In the genomic region with DNA sequence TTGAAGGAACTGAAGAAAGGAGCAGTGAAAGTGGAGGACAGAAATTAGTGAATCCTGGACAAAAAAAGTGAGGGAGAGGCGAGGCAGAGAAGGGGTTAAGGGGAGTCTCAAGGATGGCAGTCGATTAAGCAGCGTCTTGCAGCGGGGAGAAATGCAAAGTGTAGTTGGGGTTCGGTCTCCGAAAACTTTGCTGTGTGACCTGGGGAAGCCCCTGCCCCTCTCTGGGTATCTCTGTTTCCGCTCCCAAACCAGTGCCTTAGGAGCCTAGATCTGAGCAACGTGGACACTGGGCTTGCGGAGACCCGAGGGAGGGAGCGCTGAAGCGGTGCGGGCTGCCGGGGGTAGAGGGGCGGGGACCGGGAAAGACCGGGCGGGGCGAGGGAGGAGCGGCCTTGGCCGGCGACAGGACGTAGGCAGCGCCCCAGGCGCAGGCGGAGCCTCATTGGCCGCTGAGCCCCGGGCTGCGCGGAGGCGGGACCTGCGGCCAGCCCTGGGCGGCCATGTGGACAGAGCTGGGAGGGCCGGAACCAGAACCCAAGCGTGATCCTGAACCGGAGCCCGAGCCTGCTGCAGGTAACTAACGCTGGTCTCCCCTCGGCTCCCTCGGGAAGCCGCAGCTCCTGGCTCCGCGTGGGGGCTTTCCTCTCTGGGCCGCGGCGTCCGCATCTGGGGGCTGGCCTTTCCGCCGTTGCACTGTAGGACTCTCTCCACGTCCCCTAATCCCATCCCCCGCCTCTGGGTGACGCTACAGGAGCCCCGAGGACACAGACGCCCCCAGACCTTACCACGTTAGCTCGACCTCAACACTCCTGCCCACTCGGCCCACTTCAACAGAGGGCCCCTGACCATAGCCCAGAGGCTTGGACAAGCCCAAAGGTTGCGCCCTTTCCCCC, we compare ENCODE assay signal across 8 cellular contexts. TPM values are rescaled to one million over a fixed set of nuclear protein-coding genes. Genes with fewer than 3 reads are reported as not detected.
DNase-seq lines count a peak whose midpoint lies in the region; ATAC-seq, FAIRE-seq and TF ChIP-seq lines count a peak whose summit lies in the region.

A gene (plus strand): TSS at position 468 of the 893 bp plus-strand sequence. CDS start 3,047 bp downstream, outside the sequence.

- peaks cover 33% of the 10 kb centered on the region for H3K79me2 ChIP-seq in GM23338 (replicated peaks; ENCODE audit: insufficient read depth)
- peaks cover 20% of the 10 kb centered on the region; the same call in 1 of the 2 replicates for H3K79me2 ChIP-seq in SK-N-SH (ENCODE audit: insufficient read depth)

- 7% methylated on average over 15 of the region's 58 CpGs for WGBS in SK-N-SH (ENCODE audit: low lambda C conversion rate)
- 1% methylated on average over 50 to 58 of the region's 58 CpGs for WGBS in pancreas, 2 donors
- 0% methylated on average over 6 to 58 of the region's 58 CpGs for WGBS in transverse colon (ENCODE audit: low coverage in 1 of 2), 2 donors

- H3K36me3 ChIP-seq in GM23338 (ENCODE audit: insufficient read depth): peaks cover 2% of the 10 kb centered on the region
- peaks cover 0 to 19% of the 10 kb centered on the region in 2 experiments for H3K36me3 ChIP-seq in SK-N-SH (replicated peaks in 1 of 2; ENCODE audit: control insufficient read depth in 1 of 2, insufficient read depth in 2 of 2, low read length in 1 of 2)
- H3K36me3 ChIP-seq in pancreas: peaks cover 0 to 9% (median 5%) of the 10 kb centered on the region in 3 donors
- H3K36me3 ChIP-seq in transverse colon: no peaks in the 10 kb centered on the region

- ATAC-seq in GM23338 (peak; percentile 98), Right ventricle myocardium inferior (peak; percentile 100), pancreas (peak; percentile 98 to 99 (median 99))

- POLR2A ChIA-PET in SK-N-SH (lab: Yijun Ruan, JAX): interaction anchor here (1.2 to 1.5 kb wide), 2 partner anchors 12 to 31 kb away, joined by 5 to 6 read pairs; no protein-coding TSS in a partner anchor

- DNase-seq in GM03348 (ENCODE audit: low spot score): peak; percentile 98
- DNase-seq in GM23338 (ENCODE audit: low spot score): peak; percentile 95
- DNase-seq in LNCaP clone FGC (ENCODE audit: low read depth): peak; percentile 74
- DNase-seq in SK-N-SH: peak; percentile 96
- DNase-seq in Right ventricle myocardium inferior (ENCODE audit: missing footprints): peak; percentile 93
- DNase-seq in pancreas: peak; percentile 87 to 96 (median 90)
- DNase-seq in transverse colon: peak; percentile 92

- no peak within 1 kb of the TSS for H3K27ac ChIP-seq in GM23338 (ENCODE audit: low read depth)
- peak within 1 kb of the TSS in 1 of 2 experiments; percentile 58; a peak in 3 of 4 replicates for H3K27ac ChIP-seq in SK-N-SH (ENCODE audit: low read depth in 2 of 2, low read length in 1 of 2)
- H3K27ac ChIP-seq in pancreas: peak within 1 kb of the TSS in 3 of 4 donors; percentile 40 to 61 (median 48)
- H3K27ac ChIP-seq in transverse colon: peak within 1 kb of the TSS; percentile 77 to 89 (median 86)

- peaks cover 32% of the 10 kb centered on the region for H3K36me3 Mint-ChIP-seq in GM23338 (ENCODE audit: low read depth)
- H3K36me3 Mint-ChIP-seq in activated naive CD4-positive, alpha-beta T cell treated with anti-CD3 and anti-CD28 coated beads, Interleukin-2, amount 50 U/mL, for 24 hours: peaks cover 9% of the 10 kb centered on the region

- H3K9me2 ChIP-seq in GM23338 (ENCODE audit: insufficient read depth) (no peaks in the 10 kb centered on the region), SK-N-SH (no peaks in the 10 kb centered on the region)

- TF ChIP-seq EP300 in SK-N-SH (IDR thresholded peaks at IDR 0.05; ENCODE audit: borderline replicate concordance in 1 of 2, low read depth in 1 of 2, low read length in 1 of 2) (no peak), transverse colon (IDR thresholded peaks at IDR 0.05; ENCODE audit: low read depth) (no peak)

- H3F3A ChIP-seq in GM23338 (replicated peaks; ENCODE audit: low read depth) (no peaks in the 10 kb centered on the region), SK-N-SH (replicated peaks; ENCODE audit: insufficient read depth) (no peaks in the 10 kb centered on the region)

- peaks cover 12% of the 10 kb centered on the region for H4K20me1 ChIP-seq in GM23338 (replicated peaks; ENCODE audit: insufficient read depth)
- no peaks in the 10 kb centered on the region for H4K20me1 ChIP-seq in SK-N-SH (ENCODE audit: insufficient read depth)

- H3K27me3 ChIP-seq in GM23338 (ENCODE audit: insufficient read depth) (no peaks in the 10 kb centered on the region), SK-N-SH (ENCODE audit: insufficient read depth) (no peaks in the 10 kb centered on the region), pancreas (no peaks in the 10 kb centered on the region), transverse colon (no peaks in the 10 kb centered on the region)

- H2AFZ ChIP-seq in GM23338 (peak within 1 kb of the TSS; percentile 83), SK-N-SH (ENCODE audit: low read depth) (peak within 1 kb of the TSS; percentile 95)

- peak within 1 kb of the TSS; percentile 95 for H3K4me2 ChIP-seq in GM23338
- peak within 1 kb of the TSS; percentile 97 for H3K4me2 ChIP-seq in SK-N-SH

- peaks cover 19% of the 10 kb centered on the region for H3K4me1 Mint-ChIP-seq in GM23338
- peaks cover 16% of the 10 kb centered on the region for H3K4me1 Mint-ChIP-seq in activated naive CD4-positive, alpha-beta T cell treated with anti-CD3 and anti-CD28 coated beads, Interleukin-2, amount 50 U/mL, for 24 hours

- FAIRE-seq in pancreas (lab: Jason Lieb, UNC): no peak

- peak; percentile 66 for TF ChIP-seq POLR2A in transverse colon (IDR thresholded peaks at IDR 0.05)

- CTCF ChIA-PET in SK-N-SH (lab: Yijun Ruan, JAX): interaction anchor here (0.7 to 3.3 kb wide), 14 partner anchors 9 to 479 kb away, joined by 3 to 11 read pairs (median 4); no protein-coding TSS in a partner anchor

- peak within 1 kb of the TSS; percentile 95 for H3K4me3 ChIP-seq in GM23338
- H3K4me3 ChIP-seq in LNCaP clone FGC (ENCODE audit: low read depth, low read length): peak within 1 kb of the TSS; percentile 89
- H3K4me3 ChIP-seq in SK-N-SH (ENCODE audit: low read depth in 2 of 2, low read length in 1 of 2): peak within 1 kb of the TSS; percentile 90 to 92
- peak within 1 kb of the TSS; percentile 49 to 75 (median 67) for H3K4me3 ChIP-seq in pancreas
- peak within 1 kb of the TSS; percentile 46 to 94 (median 58) for H3K4me3 ChIP-seq in transverse colon

- TF ChIP-seq CTCF in GM23338 (conservative IDR thresholded peaks at IDR 0.05; ENCODE audit: low read depth in 2 of 2): peak; percentile 44 to 53
- TF ChIP-seq CTCF in LNCaP clone FGC (IDR thresholded peaks at IDR 0.05; ENCODE audit: control insufficient read depth, extremely low read depth, insufficient read depth): peak; percentile 31; the same call in 1 of the 2 replicates
- TF ChIP-seq CTCF in SK-N-SH (IDR thresholded peaks at IDR 0.05): peak; percentile 47
- no peak for TF ChIP-seq CTCF in pancreas (IDR thresholded peaks at IDR 0.05)
- TF ChIP-seq CTCF in transverse colon (IDR thresholded peaks at IDR 0.05): peak in 3 of 5 experiments; percentile 6 to 18 (median 17)

- H3K27me3 Mint-ChIP-seq in GM23338 (ENCODE audit: insufficient read depth, low read depth, poor library complexity): peaks cover 15% of the 10 kb centered on the region
- H3K27me3 Mint-ChIP-seq in activated naive CD4-positive, alpha-beta T cell treated with anti-CD3 and anti-CD28 coated beads, Interleukin-2, amount 50 U/mL, for 24 hours: no peaks in the 10 kb centered on the region

- intact Hi-C loops in Right ventricle myocardium inferior (cut with DNase I): loop anchor here (10.0 kb wide), 3 partner anchors 478 to 648 kb away; a partner anchor contains a TSS
- intact Hi-C loops in pancreas (cut with DNase I): no loop called here
- intact Hi-C loops in transverse colon (cut with DNase I; ENCODE audit: low total_unique reads): loop anchor here (10.0 kb wide), 1 partner anchor 318 kb away; no protein-coding TSS in a partner anchor

- in situ Hi-C loops in transverse colon (cut with MboI; ENCODE audit: low pct_ligation_motif_present in 1 of 4, low pct_unique_long_range_greater_than_20kb in 1 of 4, low sequenced_read_pairs in 3 of 4): no loop called here

- no peaks in the 10 kb centered on the region for H3K9me3 Mint-ChIP-seq in GM23338
- no peaks in the 10 kb centered on the region for H3K9me3 Mint-ChIP-seq in activated naive CD4-positive, alpha-beta T cell treated with anti-CD3 and anti-CD28 coated beads, Interleukin-2, amount 50 U/mL, for 24 hours

- H3K4me1 ChIP-seq in GM23338 (ENCODE audit: insufficient read depth) (peaks cover 19% of the 10 kb centered on the region), SK-N-SH (ENCODE audit: control insufficient read depth in 1 of 2, insufficient read depth in 2 of 2, low read depth in 1 of 2, low read length in 1 of 2) (peaks cover 0 to 10% of the 10 kb centered on the region in 2 experiments; a peak in 3 of 4 replicates), pancreas (peaks cover 0 to 7% (median 4%) of the 10 kb centered on the region in 3 donors), transverse colon (peaks cover 12 to 52% (median 19%) of the 10 kb centered on the region in 4 donors)

- peak within 1 kb of the TSS; percentile 83 for H3K9ac ChIP-seq in SK-N-SH

- no peak for TF ChIP-seq RAD21 in SK-N-SH (IDR thresholded peaks at IDR 0.05; ENCODE audit: low read length)

- peak within 1 kb of the TSS; percentile 97 for H3K27ac Mint-ChIP-seq in GM23338
- peak within 1 kb of the TSS; percentile 60 for H3K27ac Mint-ChIP-seq in activated naive CD4-positive, alpha-beta T cell treated with anti-CD3 and anti-CD28 coated beads, Interleukin-2, amount 50 U/mL, for 24 hours

- peak within 1 kb of the TSS; percentile 94 for H3K4me3 Mint-ChIP-seq in GM23338
- peak within 1 kb of the TSS; percentile 89 for H3K4me3 Mint-ChIP-seq in activated naive CD4-positive, alpha-beta T cell treated with anti-CD3 and anti-CD28 coated beads, Interleukin-2, amount 50 U/mL, for 24 hours

- no peaks in the 10 kb centered on the region for H3K9me3 ChIP-seq in SK-N-SH
- no peaks in the 10 kb centered on the region for H3K9me3 ChIP-seq in pancreas
- H3K9me3 ChIP-seq in transverse colon: no peaks in the 10 kb centered on the region

TF ChIP-seq in GM23338, 12 proteins besides CTCF, POLR2A, EP300 and RAD21 (continues in another document):
- TF ChIP-seq STAT1 (IDR thresholded peaks at IDR 0.05; ENCODE audit: unreplicated experiment) (no peak), JUNB (IDR thresholded peaks at IDR 0.05; ENCODE audit: unreplicated experiment) (no peak)

TF ChIP-seq in SK-N-SH, 30 proteins besides CTCF, POLR2A, EP300 and RAD21 (continues in another document):
- TF ChIP-seq, protein P1, sequence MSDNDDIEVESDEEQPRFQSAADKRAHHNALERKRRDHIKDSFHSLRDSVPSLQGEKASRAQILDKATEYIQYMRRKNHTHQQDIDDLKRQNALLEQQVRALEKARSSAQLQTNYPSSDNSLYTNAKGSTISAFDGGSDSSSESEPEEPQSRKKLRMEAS (IDR thresholded peaks at IDR 0.05; ENCODE audit: low read depth): peak; percentile 94

RNA-seq across cellular contexts. Expression of the gene that starts here (rescaled TPM):
- total RNA-seq in GM23338 (2014; rRNA removed; shearing (Covaris generic)): 74.8 and 79.7 TPM in 2 replicates
- polyA plus RNA-seq in GM23338 (2016; fragmentation: Nextera tagmentation; extraction: Ambion mirVana) (35.5 and 37.5 TPM in 2 replicates), SK-N-SH (2012; rRNA removed) (16.5 and 18.4 TPM in 2 replicates), pancreas (10 to 100 TPM in 1 of 2 donors, 1 to 10 TPM in 1; 6.0 to 12.4 TPM)
- polyA plus RNA-seq in SK-N-SH (2012; cell fraction: cytosol; rRNA removed): 13.5 and 17.5 TPM in 2 replicates
- 5.5 and 8.1 TPM in 2 replicates for polyA plus RNA-seq in SK-N-SH (2012; cell fraction: nucleus; rRNA removed)
- total RNA-seq in Right ventricle myocardium inferior (18.4 TPM), pancreas (10 to 100 TPM in 3 of 6 donors, 1 to 10 TPM in 3; 6.3 to 17.1 (median 10.3) TPM), transverse colon (10 to 100 TPM; 24.9 to 77.2 (median 27.3) TPM)

Comparison
In these comparisons a context has a peak if more than half of its experiments do, and no peak if none do; other contexts are left out.
1. CTCF ChIP-seq: peak in GM23338 (2 of 2), LNCaP clone FGC (single experiment), SK-N-SH (single experiment) and transverse colon (3 of 5); none in pancreas (0 of 4).
2. intact Hi-C loops: an anchor here in Right ventricle myocardium inferior (10.0 kb wide) and transverse colon (10.0 kb wide); none called in pancreas.
3. Peak in every context shown above with its lines, with median percentiles within 50 percentile points of each other: DNase-seq, ATAC-seq and H3K4me3 ChIP-seq.